Comparison of ENCODE assay signal across 16 cellular contexts in genomic region chr3:128107809-128108208, GRCh38.
"Had no signal": no experiment of that assay in that cellular context is flagged by ENCODE, and none has a peak within 500 bp of the region (broad histone marks: within the 10 kb centered on the region; RNA-seq: fewer than 3 reads in every experiment).

No MANE protein-coding gene starts in this region.

- H3K4me3 Mint-ChIP-seq: activated B cell treated with CpG ODN at 0.5 μM for 24 hours; activated CD4-positive, alpha-beta T cell treated with anti-CD3 and anti-CD28 coated beads, Interleukin-2, amount 10 ng/mL, durations not matched to agents 7 days and 5 days; activated naive CD4-positive, alpha-beta T cell treated with anti-CD3 and anti-CD28 coated beads, Interleukin-2, amount 10 ng/mL, durations not matched to agents 7 days and 5 days; activated T-helper 17 cell treated with anti-CD3 and anti-CD28 coated beads, Interleukin-2, amount 50 U/mL, for 72 hours; stimulated activated naive B cell treated with anti-CD40 and anti-IgM and Interleukin-4, amounts not matched to agents 10 μg/mL and 1 μg/mL and 100 μg/mL, for 72 hours; T-helper 1 cell treated with Interleukin-12 subunit alpha and Interleukin-12 subunit beta and Interleukin-4 antibody, amounts not matched to agents 30 μg/mL and 1 μg/mL, for 36 hours had no signal

- H3K9me3 ChIP-seq: esophagus squamous epithelium, spleen, transverse colon had no signal

- ATAC-seq: activated T-helper 17 cell treated with anti-CD3 and anti-CD28 coated beads, Interleukin-2, amount 50 U/mL, for 72 hours; foreskin keratinocyte; stimulated activated naive B cell treated with anti-CD40 and anti-IgM and Interleukin-4, amounts not matched to agents 10 μg/mL and 1 μg/mL and 100 μg/mL, for 72 hours had no signal

- H3K9me3 Mint-ChIP-seq: activated B cell treated with CpG ODN at 0.5 μM for 24 hours; activated CD4-positive, alpha-beta T cell treated with anti-CD3 and anti-CD28 coated beads, Interleukin-2, amount 10 ng/mL, durations not matched to agents 7 days and 5 days; activated naive CD4-positive, alpha-beta T cell treated with anti-CD3 and anti-CD28 coated beads, Interleukin-2, amount 10 ng/mL, durations not matched to agents 7 days and 5 days; activated T-helper 17 cell treated with anti-CD3 and anti-CD28 coated beads, Interleukin-2, amount 50 U/mL, for 72 hours; stimulated activated naive B cell treated with anti-CD40 and anti-IgM and Interleukin-4, amounts not matched to agents 10 μg/mL and 1 μg/mL and 100 μg/mL, for 72 hours; T-helper 1 cell treated with Interleukin-12 subunit alpha and Interleukin-12 subunit beta and Interleukin-4 antibody, amounts not matched to agents 30 μg/mL and 1 μg/mL, for 36 hours had no signal

- H3K27me3 Mint-ChIP-seq: activated B cell treated with CpG ODN at 0.5 μM for 24 hours; activated CD4-positive, alpha-beta T cell treated with anti-CD3 and anti-CD28 coated beads, Interleukin-2, amount 10 ng/mL, durations not matched to agents 7 days and 5 days; activated naive CD4-positive, alpha-beta T cell treated with anti-CD3 and anti-CD28 coated beads, Interleukin-2, amount 10 ng/mL, durations not matched to agents 7 days and 5 days; activated T-helper 17 cell treated with anti-CD3 and anti-CD28 coated beads, Interleukin-2, amount 50 U/mL, for 72 hours; stimulated activated naive B cell treated with anti-CD40 and anti-IgM and Interleukin-4, amounts not matched to agents 10 μg/mL and 1 μg/mL and 100 μg/mL, for 72 hours had no signal

- H3K4me3 ChIP-seq: esophagus squamous epithelium, spleen, transverse colon had no signal

- DNase-seq: activated B cell treated with CpG ODN at 0.5 μM for 24 hours; activated CD4-positive, alpha-beta T cell treated with anti-CD3 and anti-CD28 coated beads, Interleukin-2, amount 10 ng/mL, durations not matched to agents 7 days and 5 days; activated CD8-positive, alpha-beta memory T cell treated with anti-CD3 and anti-CD28 coated beads for 24 hours; activated naive CD4-positive, alpha-beta T cell treated with anti-CD3 and anti-CD28 coated beads, Interleukin-2, amount 10 ng/mL, durations not matched to agents 7 days and 5 days; brain microvascular endothelial cell; esophagus squamous epithelium; foreskin keratinocyte; head of caudate nucleus; midbrain; spleen; stimulated activated CD4-positive, alpha-beta T cell treated with anti-CD3 and anti-CD28 coated beads, Interleukin-2, amount 100 ng/mL, for 24 hours; stimulated activated naive B cell treated with anti-CD40 and anti-IgM and Interleukin-4, amounts not matched to agents 10 μg/mL and 1 μg/mL and 100 μg/mL, for 72 hours; substantia nigra; transverse colon had no signal

- H3K27ac ChIP-seq: brain microvascular endothelial cell, esophagus squamous epithelium, foreskin keratinocyte, transverse colon had no signal

- H3K27me3 ChIP-seq: brain microvascular endothelial cell, esophagus squamous epithelium, foreskin keratinocyte, spleen, transverse colon had no signal

- H3K27ac Mint-ChIP-seq: activated B cell treated with CpG ODN at 0.5 μM for 24 hours; activated CD4-positive, alpha-beta T cell treated with anti-CD3 and anti-CD28 coated beads, Interleukin-2, amount 10 ng/mL, durations not matched to agents 7 days and 5 days; activated naive CD4-positive, alpha-beta T cell treated with anti-CD3 and anti-CD28 coated beads, Interleukin-2, amount 10 ng/mL, durations not matched to agents 7 days and 5 days; activated T-helper 17 cell treated with anti-CD3 and anti-CD28 coated beads, Interleukin-2, amount 50 U/mL, for 72 hours; stimulated activated naive B cell treated with anti-CD40 and anti-IgM and Interleukin-4, amounts not matched to agents 10 μg/mL and 1 μg/mL and 100 μg/mL, for 72 hours; T-helper 1 cell treated with Interleukin-12 subunit alpha and Interleukin-12 subunit beta and Interleukin-4 antibody, amounts not matched to agents 30 μg/mL and 1 μg/mL, for 36 hours had no signal
